8 cellular contexts compared by ENCODE assay signal in the genomic region with DNA sequence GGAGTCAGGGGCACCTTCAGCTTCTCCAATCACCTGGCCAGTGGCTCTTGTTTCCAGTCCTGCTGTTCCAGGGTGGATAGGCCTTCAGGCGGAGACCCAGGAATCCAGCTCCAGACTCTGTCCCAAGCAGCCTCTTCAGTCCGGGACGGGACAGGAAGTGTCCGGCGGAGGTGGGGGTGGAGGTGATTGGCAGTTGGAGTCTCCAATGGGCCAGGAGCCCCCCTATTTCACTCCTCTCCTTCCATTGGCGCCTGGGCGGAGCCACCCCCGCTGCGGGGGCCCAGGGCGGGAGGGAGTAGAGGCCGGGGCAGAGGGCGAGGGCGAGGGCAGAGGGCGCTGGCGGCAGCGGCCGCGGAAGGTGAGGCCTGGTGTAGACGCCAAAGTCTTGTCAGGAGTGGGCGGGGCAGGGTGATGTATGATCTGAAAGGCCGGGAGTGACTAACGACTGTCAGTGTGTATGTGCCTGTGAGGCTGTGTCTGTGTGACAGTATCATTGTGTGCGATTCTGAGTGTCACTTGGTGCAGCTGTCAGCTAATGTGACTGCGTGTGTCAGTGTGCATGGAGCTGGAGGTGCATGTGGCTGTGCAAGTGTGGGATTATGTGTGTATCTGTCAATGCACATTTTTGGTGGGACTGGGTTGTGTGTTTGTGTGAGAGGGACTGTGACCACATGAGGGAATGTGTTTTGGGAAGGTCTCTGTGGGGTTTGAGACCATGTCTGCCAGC. TPM values are rescaled to one million over a fixed set of nuclear protein-coding genes. Genes with fewer than 3 reads are reported as not detected.
DNase-seq lines count a peak whose midpoint lies in the region; ATAC-seq and TF ChIP-seq lines count a peak whose summit lies in the region.

TSS of gene IL11RA (plus strand) at position 310 of the 727 bp plus-strand sequence. CDS start 3,033 bp downstream, outside the sequence.

- H3K4me3 ChIP-seq in LNCaP clone FGC (ENCODE audit: low read depth, low read length): peak within 1 kb of the TSS; percentile 55
- peak within 1 kb of the TSS; percentile 30 for H3K4me3 ChIP-seq in lung

- H3K4me1 ChIP-seq in lung (ENCODE audit: control insufficient read depth in 2 of 2, insufficient read depth in 2 of 2, low read length in 2 of 2): peaks cover 12 to 37% of the 10 kb centered on the region in 2 donors

- H3K9me3 Mint-ChIP-seq in Calu3 (ENCODE audit: low read depth, unreplicated experiment) (no peaks in the 10 kb centered on the region), endothelial cell (ENCODE audit: unreplicated experiment) (no peaks in the 10 kb centered on the region)

- H3K36me3 Mint-ChIP-seq in Calu3 (ENCODE audit: insufficient read depth, unreplicated experiment): peaks cover 17% of the 10 kb centered on the region
- H3K36me3 Mint-ChIP-seq in endothelial cell (ENCODE audit: low read depth, unreplicated experiment): peaks cover 11% of the 10 kb centered on the region

- H3K27ac Mint-ChIP-seq in Calu3 (ENCODE audit: unreplicated experiment) (peak within 1 kb of the TSS; percentile 21), endothelial cell (ENCODE audit: unreplicated experiment) (peak within 1 kb of the TSS; percentile 91)

- TF ChIP-seq CTCF in Calu3 (IDR thresholded peaks at IDR 0.05; ENCODE audit: unreplicated experiment) (no peak), LNCaP clone FGC (IDR thresholded peaks at IDR 0.05; ENCODE audit: control insufficient read depth, extremely low read depth, insufficient read depth) (peak; percentile 33; the same call in 1 of the 2 replicates), endothelial cell (IDR thresholded peaks at IDR 0.05; ENCODE audit: unreplicated experiment) (no peak), lung (IDR thresholded peaks at IDR 0.05; ENCODE audit: control extremely low read depth, extremely low read depth) (no peak)

- H3K4me1 Mint-ChIP-seq in Calu3 (ENCODE audit: low read depth, unreplicated experiment) (peaks cover 29% of the 10 kb centered on the region), endothelial cell (ENCODE audit: unreplicated experiment) (peaks cover 36% of the 10 kb centered on the region)

- 13 to 22% methylated on average over 24 of the region's 24 CpGs for WGBS in lung, 2 donors

- BruUV-seq in Calu3 (replicated peaks; lab: Mats Ljungman, UMichigan): no TSS peak

- DNase-seq in Calu3 (peak; percentile 68), LNCaP clone FGC (ENCODE audit: low read depth) (peak; percentile 74), endothelial cell (ENCODE audit: low spot score) (peak; percentile 74), lung (ENCODE audit: low spot score) (peak; percentile 90), NAMALWA (ENCODE audit: low spot score) (no peak)
- peak; percentile 66 to 70 for DNase-seq in activated CD4-positive, alpha-beta T cell treated with anti-CD3 and anti-CD28 coated beads, Interleukin-2, amount 50 U/mL, for 48 hours
- peak; percentile 32 to 54 for DNase-seq in stimulated activated CD8-positive, alpha-beta memory T cell treated with anti-CD3 and anti-CD28 coated beads, Interleukin-15, amount 100 ng/mL, for 48 hours (ENCODE audit: low read depth in 2 of 2)

- H3K27me3 Mint-ChIP-seq in Calu3 (ENCODE audit: unreplicated experiment) (peaks cover 20% of the 10 kb centered on the region), endothelial cell (ENCODE audit: unreplicated experiment) (peaks cover 17% of the 10 kb centered on the region)

- ATAC-seq in lung (ENCODE audit: insufficient read depth, low FRiP score) (peak; percentile 73), GM19452 (IDR thresholded peaks at IDR 0.05; ENCODE audit: unreplicated experiment) (no peak)

- CTCF ChIA-PET in Calu3 (lab: Charles Lee): interaction anchor here (1.0 kb wide), 1 partner anchor 13 kb away, joined by 4 read pairs; no protein-coding TSS in a partner anchor

- H3K36me3 ChIP-seq in lung (ENCODE audit: control insufficient read depth in 2 of 2, insufficient read depth in 2 of 2, low read length in 2 of 2): peaks cover 0 to 13% of the 10 kb centered on the region in 2 donors

- intact Hi-C loops in Calu3 (cut with micrococcal nuclease; ENCODE audit: unreplicated experiment): no loop called here

- no peaks in the 10 kb centered on the region for H3K27me3 ChIP-seq in lung (ENCODE audit: control insufficient read depth, insufficient read depth)

- peak within 1 kb of the TSS; percentile 86 for H3K4me3 Mint-ChIP-seq in Calu3 (ENCODE audit: low read depth, unreplicated experiment)
- H3K4me3 Mint-ChIP-seq in endothelial cell (ENCODE audit: unreplicated experiment): peak within 1 kb of the TSS; percentile 90

- H3K9me3 ChIP-seq in lung (ENCODE audit: control insufficient read depth in 2 of 2, insufficient read depth in 1 of 2, low read length in 1 of 2): no peaks in the 10 kb centered on the region

- peak within 1 kb of the TSS; percentile 81 to 88 for H3K27ac ChIP-seq in lung (ENCODE audit: low read depth in 1 of 2, low read length in 1 of 2)

RNA-seq across cellular contexts. Expression of gene IL11RA, which starts in this region (rescaled TPM):
- total RNA-seq in Calu3 (2022) (6.8 and 8.7 TPM in 2 replicates), endothelial cell (ENCODE audit: unreplicated experiment) (61.4 TPM), lung (10 to 100 TPM; 14.5 to 30.5 TPM)
- 10 to 100 TPM in 1 of 2 donors, 1 to 10 TPM in 1; 5.5 to 10.7 TPM for polyA plus RNA-seq in lung
